In the genomic region with DNA sequence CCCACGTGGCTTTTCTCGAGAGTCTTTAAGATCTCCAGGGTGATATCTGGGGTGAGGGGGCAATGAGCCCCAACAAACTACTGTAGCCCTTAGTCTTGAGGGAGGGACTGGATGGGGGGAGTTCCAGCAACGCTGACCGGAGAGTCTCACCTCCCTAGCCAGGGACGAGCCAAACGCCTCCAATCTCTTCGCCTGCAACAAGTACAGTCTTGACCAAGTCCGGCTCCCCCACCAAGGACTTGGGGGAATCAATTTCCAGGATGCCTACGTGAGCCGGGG, we compare ENCODE assay signal across 11 cellular contexts. TPM values are rescaled to one million over a fixed set of nuclear protein-coding genes. Genes with fewer than 3 reads are reported as not detected.
DNase-seq lines count a peak whose midpoint lies in the region; ATAC-seq, FAIRE-seq and TF ChIP-seq lines count a peak whose summit lies in the region.
"Had no signal": no experiment of that assay in that cellular context is flagged by ENCODE, and none has a peak within 500 bp of the region (broad histone marks: within the 10 kb centered on the region; RNA-seq: fewer than 3 reads in every experiment).

No MANE protein-coding gene starts in this region.

- H3K4me3 ChIP-seq in RWPE2 (ENCODE audit: severe bottlenecking) (peak overlapping the region; percentile 35), epithelial cell of proximal tubule (ENCODE audit: low read depth, low read length) (peak overlapping the region; percentile 63), muscle layer of colon (ENCODE audit: low read depth in 1 of 2, low read length in 2 of 2) (peak overlapping the region; percentile 34 to 74), tibial nerve (peak overlapping the region; percentile 25 to 56 (median 38)), mucosa of descending colon (no peak overlapping the region)

- H3K27ac ChIP-seq in RWPE2 (ENCODE audit: poor library complexity, severe bottlenecking): peak overlapping the region; percentile 59
- no peak overlapping the region for H3K27ac ChIP-seq in muscle layer of colon (ENCODE audit: low read depth, low read length)
- peak overlapping the region in 2 of 4 donors; percentile 26 to 63 for H3K27ac ChIP-seq in tibial nerve

- peak; percentile 5; the same call in 2 of the 3 replicates for ATAC-seq in RWPE2 (ENCODE audit: low read depth)
- no peak for ATAC-seq in mucosa of descending colon
- ATAC-seq: activated naive CD8-positive, alpha-beta T cell treated with anti-CD3 and anti-CD28 coated beads, Interleukin-2, amount 50 U/mL, for 24 hours had no signal

- intact Hi-C loops in mucosa of descending colon (cut with DNase I, micrococcal nuclease): no loop called here

- H3K36me3 ChIP-seq in RWPE2 (ENCODE audit: low read depth) (peaks cover 9% of the 10 kb centered on the region; the same call in 1 of the 2 replicates), muscle layer of colon (ENCODE audit: insufficient read depth, low read length) (no peaks in the 10 kb centered on the region), tibial nerve (no peaks in the 10 kb centered on the region), mucosa of descending colon (ENCODE audit: low read depth) (no peaks in the 10 kb centered on the region)

- no peak for TF ChIP-seq EP300 in tibial nerve (IDR thresholded peaks at IDR 0.05)

- no peak for TF ChIP-seq POLR2A in tibial nerve (IDR thresholded peaks at IDR 0.05)
- TF ChIP-seq POLR2A in GM12892 (IDR thresholded peaks at IDR 0.05; ENCODE audit: low read depth, low read length): no peak

- H3K4me1 ChIP-seq in RWPE2 (ENCODE audit: insufficient read depth, poor library complexity, severe bottlenecking) (peaks cover 7% of the 10 kb centered on the region), muscle layer of colon (ENCODE audit: insufficient read depth, low read length) (peaks cover 17% of the 10 kb centered on the region), tibial nerve (peaks cover 0 to 65% (median 21%) of the 10 kb centered on the region in 4 donors), mucosa of descending colon (ENCODE audit: low read depth) (peaks cover 8% of the 10 kb centered on the region)

- H3K9me3 ChIP-seq in RWPE2 (ENCODE audit: severe bottlenecking) (no peaks in the 10 kb centered on the region), muscle layer of colon (ENCODE audit: low read length) (no peaks in the 10 kb centered on the region), tibial nerve (no peaks in the 10 kb centered on the region), mucosa of descending colon (no peaks in the 10 kb centered on the region)

- no peak for TF ChIP-seq CTCF in RWPE2 (IDR thresholded peaks at IDR 0.05; ENCODE audit: poor library complexity, severe bottlenecking)
- TF ChIP-seq CTCF in epithelial cell of proximal tubule (conservative IDR thresholded peaks at IDR 0.05; ENCODE audit: low read depth, low read length): no peak
- no peak for TF ChIP-seq CTCF in tibial nerve (IDR thresholded peaks at IDR 0.05)
- no peak for TF ChIP-seq CTCF in mucosa of descending colon (IDR thresholded peaks at IDR 0.05)

- 2 to 6% methylated on average over 8 to 10 of the region's 10 CpGs for WGBS in tibial nerve, 2 donors

- no peak for DNase-seq in RWPE2 (ENCODE audit: low spot score)
- DNase-seq in epithelial cell of proximal tubule (ENCODE audit: low read depth): no peak
- no peak for DNase-seq in tibial nerve (ENCODE audit: low spot score in 2 of 2)
- DNase-seq in GM12892 (ENCODE audit: insufficient read length): no peak
- DNase-seq in mucosa of descending colon: no peak
- no peak for DNase-seq in HPDE6-E6E7 (ENCODE audit: extremely low spot score)
- no peak for DNase-seq in NCI-H1092 (lab: John Stamatoyannopoulos, UW)
- DNase-seq: activated naive CD8-positive, alpha-beta T cell treated with anti-CD3 and anti-CD28 coated beads, Interleukin-2, amount 50 U/mL, for 24 hours had no signal

- H3K9ac ChIP-seq in muscle layer of colon (ENCODE audit: low read length): no peak overlapping the region

- no peak for FAIRE-seq in GM12892 (lab: Jason Lieb, UNC)
- FAIRE-seq: GM19239 had no signal

- H3K27me3 ChIP-seq in RWPE2 (ENCODE audit: insufficient read depth, poor library complexity, severe bottlenecking) (no peaks in the 10 kb centered on the region), muscle layer of colon (ENCODE audit: control insufficient read depth in 1 of 2, insufficient read depth in 2 of 2, low read length in 2 of 2) (peaks cover 21 to 57% of the 10 kb centered on the region in 2 donors), tibial nerve (peaks cover 0 to 64% of the 10 kb centered on the region in 2 donors)

RNA-seq across cellular contexts. Expression of gene CCDC8, which starts 0.4 kb away (rescaled TPM):
- total RNA-seq in epithelial cell of proximal tubule (14.0 and 14.1 TPM in 2 replicates), tibial nerve (1 to 10 TPM; 2.8 to 7.3 (median 5.0) TPM), mucosa of descending colon (1 to 10 TPM in 2 of 3 donors, under 1 TPM in 1; 0.75 to 3.4 (median 1.7) TPM)
- polyA plus RNA-seq in GM12892 (2012; ENCODE audit: missing spikeins): not detected
- total RNA-seq: M059J had no signal

RNA-seq across cellular contexts. Expression of gene PNMA8C, which starts 15.8 kb away (rescaled TPM):
- total RNA-seq in epithelial cell of proximal tubule (0.14 TPM in 1 of 2 replicates, not detected in the other), tibial nerve (under 1 TPM in 1 of 4 donors, not detected in 3; 0.30 TPM), mucosa of descending colon (under 1 TPM in 1 of 3 donors, not detected in 2; 0.57 TPM)
- not detected for polyA plus RNA-seq in GM12892 (2012; ENCODE audit: missing spikeins)
- total RNA-seq: M059J had no signal

RNA-seq across cellular contexts. Expression of gene PNMA8A, which starts 58.4 kb away (rescaled TPM):
- total RNA-seq in epithelial cell of proximal tubule (4.3 and 7.4 TPM in 2 replicates), tibial nerve (1 to 10 TPM in 3 of 4 donors, under 1 TPM in 1; 0.90 to 7.4 (median 3.4) TPM), mucosa of descending colon (1 to 10 TPM in 1 of 3 donors, under 1 TPM in 2; 0.20 to 3.2 (median 0.80) TPM)
- polyA plus RNA-seq in GM12892 (2012; ENCODE audit: missing spikeins): 2.6 TPM
